In genomic region chr6:167839343-167839742, GRCh38 we compare ENCODE assay signal across 1 cellular context.
TF ChIP-seq lines count a peak whose summit lies in the region.

No MANE protein-coding gene starts in this region.

TF ChIP-seq in HEK293, 187 proteins besides CTCF, POLR2A, EP300 and RAD21 (continued from another document):
- TF ChIP-seq ZBTB11 (tag by site-specific recombination; conservative IDR thresholded peaks at IDR 0.05; ENCODE audit: low read depth) (no peak), ZBTB17 (tag by site-specific recombination; IDR thresholded peaks at IDR 0.05) (peak; percentile 57; the same call in 1 of the 2 replicates), BCL11A (tag by site-specific recombination; IDR thresholded peaks at IDR 0.05; ENCODE audit: low read depth) (no peak), ZNF335 (tag by site-specific recombination; conservative IDR thresholded peaks at IDR 0.05) (no peak), ZNF510 (tag by site-specific recombination; IDR thresholded peaks at IDR 0.05; ENCODE audit: insufficient replicate concordance) (no peak), ZNF350 (tag by site-specific recombination; IDR thresholded peaks at IDR 0.05) (no peak), ZNF610 (tag by site-specific recombination; IDR thresholded peaks at IDR 0.05; ENCODE audit: borderline replicate concordance) (peak; percentile 65; the same call in 1 of the 2 replicates), ZNF202 (tag by site-specific recombination; IDR thresholded peaks at IDR 0.05; ENCODE audit: borderline replicate concordance) (no peak), ZNF596 (tag by site-specific recombination; IDR thresholded peaks at IDR 0.05) (no peak), ZNF18 (tag by site-specific recombination; IDR thresholded peaks at IDR 0.05) (no peak), KLF16 (tag by site-specific recombination; IDR thresholded peaks at IDR 0.05) (no peak), ZNF624 (tag by site-specific recombination; IDR thresholded peaks at IDR 0.05) (no peak), ZNF23 (tag by site-specific recombination; IDR thresholded peaks at IDR 0.05; ENCODE audit: borderline replicate concordance) (no peak), ZNF664 (tag by site-specific recombination; IDR thresholded peaks at IDR 0.05) (no peak), ZSCAN16 (tag by site-specific recombination; IDR thresholded peaks at IDR 0.05) (no peak), PRDM10 (tag by site-specific recombination; IDR thresholded peaks at IDR 0.05) (no peak), ZNF785 (tag by site-specific recombination; IDR thresholded peaks at IDR 0.05) (no peak), ZNF302 (tag by site-specific recombination; IDR thresholded peaks at IDR 0.05; ENCODE audit: low read depth) (no peak), ZFP3 (tag by site-specific recombination; IDR thresholded peaks at IDR 0.05; ENCODE audit: low read depth) (no peak), ZNF155 (tag by site-specific recombination; IDR thresholded peaks at IDR 0.05) (no peak), ZNF580 (tag by site-specific recombination; IDR thresholded peaks at IDR 0.05) (no peak), ZSCAN30 (tag by site-specific recombination; IDR thresholded peaks at IDR 0.05) (no peak), WT1 (tag by site-specific recombination; IDR thresholded peaks at IDR 0.05) (0 out of 2 replicates have a peak, but pooled peaks have one; percentile 20), ZSCAN5A (tag by site-specific recombination; IDR thresholded peaks at IDR 0.05) (no peak), ZNF16 (tag by site-specific recombination; IDR thresholded peaks at IDR 0.05; ENCODE audit: low read depth) (no peak), KLF17 (tag by site-specific recombination; IDR thresholded peaks at IDR 0.05) (no peak), ZNF423 (tag by site-specific recombination; IDR thresholded peaks at IDR 0.05) (no peak)
TF ChIP-seq in HEK293: peak in this region for 12.
